Comparison of ENCODE assay signal across 1 cellular context in the genomic region with DNA sequence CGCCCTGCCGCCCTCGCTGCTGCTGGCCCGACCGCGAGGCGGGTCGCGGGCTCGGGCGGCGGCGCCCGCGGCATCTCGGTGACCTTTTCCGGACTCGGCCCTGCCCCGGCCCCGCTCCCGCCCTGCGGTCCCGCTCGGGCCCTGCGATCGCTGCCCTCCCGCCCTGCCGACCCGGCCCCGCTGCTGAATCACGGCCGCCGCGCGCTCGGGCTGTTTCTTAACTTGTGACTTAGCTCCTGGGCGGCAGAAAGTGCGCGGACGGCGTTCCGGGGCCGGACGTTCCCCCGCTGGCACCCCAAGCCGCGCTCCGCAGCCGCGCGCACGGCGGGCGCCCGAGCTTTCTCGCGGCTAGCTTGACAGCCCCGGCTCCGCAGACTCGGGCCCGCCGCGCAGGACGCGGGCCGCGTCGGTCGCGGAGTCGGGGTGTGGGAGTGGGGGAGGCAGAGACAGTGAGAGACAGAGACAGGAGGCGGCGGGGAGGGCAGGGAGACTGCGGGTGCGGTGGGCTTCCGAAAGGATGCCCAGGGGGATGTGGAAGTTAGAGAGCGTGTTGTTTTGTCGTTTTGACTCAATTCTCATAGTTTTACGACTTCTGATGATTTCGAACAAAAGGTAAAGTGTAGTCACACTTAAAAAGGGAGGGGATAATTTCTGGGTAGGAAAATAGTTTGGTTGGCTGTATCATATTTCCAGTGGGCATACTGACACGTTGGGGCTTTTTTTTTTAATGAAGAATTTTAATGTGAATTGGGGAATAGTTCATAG.
TF ChIP-seq lines count a peak whose summit lies in the region.

No MANE protein-coding gene starts in this region.

TF ChIP-seq in HEK293, 187 proteins besides CTCF, POLR2A, EP300 and RAD21 (continued from another document and continues in another):
- TF ChIP-seq, protein P1, sequence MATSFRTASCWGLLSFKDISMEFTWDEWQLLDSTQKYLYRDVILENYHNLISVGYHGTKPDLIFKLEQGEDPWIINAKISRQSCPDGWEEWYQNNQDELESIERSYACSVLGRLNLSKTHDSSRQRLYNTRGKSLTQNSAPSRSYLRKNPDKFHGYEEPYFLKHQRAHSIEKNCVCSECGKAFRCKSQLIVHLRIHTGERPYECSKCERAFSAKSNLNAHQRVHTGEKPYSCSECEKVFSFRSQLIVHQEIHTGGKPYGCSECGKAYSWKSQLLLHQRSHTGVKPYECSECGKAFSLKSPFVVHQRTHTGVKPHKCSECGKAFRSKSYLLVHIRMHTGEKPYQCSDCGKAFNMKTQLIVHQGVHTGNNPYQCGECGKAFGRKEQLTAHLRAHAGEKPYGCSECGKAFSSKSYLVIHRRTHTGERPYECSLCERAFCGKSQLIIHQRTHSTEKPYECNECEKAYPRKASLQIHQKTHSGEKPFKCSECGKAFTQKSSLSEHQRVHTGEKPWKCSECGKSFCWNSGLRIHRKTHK (tag by site-specific recombination; IDR thresholded peaks at IDR 0.05), result no peak
- TF ChIP-seq ZFHX2 (tag by site-specific recombination; conservative IDR thresholded peaks at IDR 0.05), result peak; percentile 72
- TF ChIP-seq, protein P2, sequence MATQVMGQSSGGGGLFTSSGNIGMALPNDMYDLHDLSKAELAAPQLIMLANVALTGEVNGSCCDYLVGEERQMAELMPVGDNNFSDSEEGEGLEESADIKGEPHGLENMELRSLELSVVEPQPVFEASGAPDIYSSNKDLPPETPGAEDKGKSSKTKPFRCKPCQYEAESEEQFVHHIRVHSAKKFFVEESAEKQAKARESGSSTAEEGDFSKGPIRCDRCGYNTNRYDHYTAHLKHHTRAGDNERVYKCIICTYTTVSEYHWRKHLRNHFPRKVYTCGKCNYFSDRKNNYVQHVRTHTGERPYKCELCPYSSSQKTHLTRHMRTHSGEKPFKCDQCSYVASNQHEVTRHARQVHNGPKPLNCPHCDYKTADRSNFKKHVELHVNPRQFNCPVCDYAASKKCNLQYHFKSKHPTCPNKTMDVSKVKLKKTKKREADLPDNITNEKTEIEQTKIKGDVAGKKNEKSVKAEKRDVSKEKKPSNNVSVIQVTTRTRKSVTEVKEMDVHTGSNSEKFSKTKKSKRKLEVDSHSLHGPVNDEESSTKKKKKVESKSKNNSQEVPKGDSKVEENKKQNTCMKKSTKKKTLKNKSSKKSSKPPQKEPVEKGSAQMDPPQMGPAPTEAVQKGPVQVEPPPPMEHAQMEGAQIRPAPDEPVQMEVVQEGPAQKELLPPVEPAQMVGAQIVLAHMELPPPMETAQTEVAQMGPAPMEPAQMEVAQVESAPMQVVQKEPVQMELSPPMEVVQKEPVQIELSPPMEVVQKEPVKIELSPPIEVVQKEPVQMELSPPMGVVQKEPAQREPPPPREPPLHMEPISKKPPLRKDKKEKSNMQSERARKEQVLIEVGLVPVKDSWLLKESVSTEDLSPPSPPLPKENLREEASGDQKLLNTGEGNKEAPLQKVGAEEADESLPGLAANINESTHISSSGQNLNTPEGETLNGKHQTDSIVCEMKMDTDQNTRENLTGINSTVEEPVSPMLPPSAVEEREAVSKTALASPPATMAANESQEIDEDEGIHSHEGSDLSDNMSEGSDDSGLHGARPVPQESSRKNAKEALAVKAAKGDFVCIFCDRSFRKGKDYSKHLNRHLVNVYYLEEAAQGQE (tag by site-specific recombination; IDR thresholded peaks at IDR 0.05), result no peak
- no peak for TF ChIP-seq ZNF174 (tag by site-specific recombination; IDR thresholded peaks at IDR 0.05)
- no peak for TF ChIP-seq ZNF555 (tag by site-specific recombination; conservative IDR thresholded peaks at IDR 0.05)
- TF ChIP-seq, protein P3, sequence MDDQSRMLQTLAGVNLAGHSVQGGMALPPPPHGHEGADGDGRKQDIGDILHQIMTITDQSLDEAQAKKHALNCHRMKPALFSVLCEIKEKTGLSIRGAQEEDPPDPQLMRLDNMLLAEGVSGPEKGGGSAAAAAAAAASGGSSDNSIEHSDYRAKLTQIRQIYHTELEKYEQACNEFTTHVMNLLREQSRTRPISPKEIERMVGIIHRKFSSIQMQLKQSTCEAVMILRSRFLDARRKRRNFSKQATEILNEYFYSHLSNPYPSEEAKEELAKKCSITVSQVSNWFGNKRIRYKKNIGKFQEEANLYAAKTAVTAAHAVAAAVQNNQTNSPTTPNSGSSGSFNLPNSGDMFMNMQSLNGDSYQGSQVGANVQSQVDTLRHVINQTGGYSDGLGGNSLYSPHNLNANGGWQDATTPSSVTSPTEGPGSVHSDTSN (CRISPR knock-in tag; IDR thresholded peaks at IDR 0.05), result 0 out of 2 replicates have a peak, but pooled peaks have one; percentile 27
- no peak for TF ChIP-seq ZNF521 (tag by site-specific recombination; IDR thresholded peaks at IDR 0.05)
- no peak for TF ChIP-seq ZNF223 (tag by site-specific recombination; IDR thresholded peaks at IDR 0.05)
- TF ChIP-seq ZNF701 (tag by site-specific recombination; IDR thresholded peaks at IDR 0.05), result no peak
- TF ChIP-seq ZFP69B (tag by site-specific recombination; IDR thresholded peaks at IDR 0.05), result 0 out of 2 replicates have a peak, but pooled peaks have one; percentile 29
- peak; percentile 52 for TF ChIP-seq ZNF660 (tag by site-specific recombination; IDR thresholded peaks at IDR 0.05)
- TF ChIP-seq OSR2 (tag by site-specific recombination; IDR thresholded peaks at IDR 0.05), result peak; percentile 26; the same call in 1 of the 2 replicates
- no peak for TF ChIP-seq ZNF785 (tag by site-specific recombination; IDR thresholded peaks at IDR 0.05)
- TF ChIP-seq, protein P4, sequence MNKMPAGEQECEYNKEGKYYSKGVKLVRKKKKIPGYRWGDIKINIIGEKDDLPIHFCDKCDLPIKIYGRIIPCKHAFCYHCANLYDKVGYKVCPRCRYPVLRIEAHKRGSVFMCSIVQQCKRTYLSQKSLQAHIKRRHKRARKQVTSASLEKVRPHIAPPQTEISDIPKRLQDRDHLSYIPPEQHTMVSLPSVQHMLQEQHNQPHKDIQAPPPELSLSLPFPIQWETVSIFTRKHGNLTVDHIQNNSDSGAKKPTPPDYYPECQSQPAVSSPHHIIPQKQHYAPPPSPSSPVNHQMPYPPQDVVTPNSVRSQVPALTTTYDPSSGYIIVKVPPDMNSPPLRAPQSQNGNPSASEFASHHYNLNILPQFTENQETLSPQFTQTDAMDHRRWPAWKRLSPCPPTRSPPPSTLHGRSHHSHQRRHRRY (tag by site-specific recombination; IDR thresholded peaks at IDR 0.05), result no peak
- TF ChIP-seq, protein P5, sequence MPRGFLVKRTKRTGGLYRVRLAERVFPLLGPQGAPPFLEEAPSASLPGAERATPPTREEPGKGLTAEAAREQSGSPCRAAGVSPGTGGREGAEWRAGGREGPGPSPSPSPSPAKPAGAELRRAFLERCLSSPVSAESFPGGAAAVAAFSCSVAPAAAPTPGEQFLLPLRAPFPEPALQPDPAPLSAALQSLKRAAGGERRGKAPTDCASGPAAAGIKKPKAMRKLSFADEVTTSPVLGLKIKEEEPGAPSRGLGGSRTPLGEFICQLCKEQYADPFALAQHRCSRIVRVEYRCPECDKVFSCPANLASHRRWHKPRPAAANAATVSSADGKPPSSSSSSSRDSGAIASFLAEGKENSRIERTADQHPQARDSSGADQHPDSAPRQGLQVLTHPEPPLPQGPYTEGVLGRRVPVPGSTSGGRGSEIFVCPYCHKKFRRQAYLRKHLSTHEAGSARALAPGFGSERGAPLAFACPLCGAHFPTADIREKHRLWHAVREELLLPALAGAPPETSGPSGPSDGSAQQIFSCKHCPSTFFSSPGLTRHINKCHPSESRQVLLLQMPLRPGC (tag by site-specific recombination; IDR thresholded peaks at IDR 0.05), result no peak
- TF ChIP-seq EGR2 (tag by site-specific recombination; IDR thresholded peaks at IDR 0.05; ENCODE audit: low read depth), result peak; percentile 46
- TF ChIP-seq SP2 (tag by site-specific recombination; IDR thresholded peaks at IDR 0.05), result no peak; the same call in 1 of the 2 replicates
- TF ChIP-seq REPIN1 (tag by site-specific recombination; IDR thresholded peaks at IDR 0.05; ENCODE audit: low read depth), result no peak
- no peak for TF ChIP-seq TCF7L2 (IDR thresholded peaks at IDR 0.05; ENCODE audit: borderline replicate concordance, low read depth, low read length)
- TF ChIP-seq ZNF747 (tag by site-specific recombination; IDR thresholded peaks at IDR 0.05), result no peak
- no peak for TF ChIP-seq MEIS1 (CRISPR knock-in tag; IDR thresholded peaks at IDR 0.05; ENCODE audit: borderline replicate concordance)
- TF ChIP-seq ZNF302 (tag by site-specific recombination; IDR thresholded peaks at IDR 0.05; ENCODE audit: low read depth), result no peak
- TF ChIP-seq, protein P6, sequence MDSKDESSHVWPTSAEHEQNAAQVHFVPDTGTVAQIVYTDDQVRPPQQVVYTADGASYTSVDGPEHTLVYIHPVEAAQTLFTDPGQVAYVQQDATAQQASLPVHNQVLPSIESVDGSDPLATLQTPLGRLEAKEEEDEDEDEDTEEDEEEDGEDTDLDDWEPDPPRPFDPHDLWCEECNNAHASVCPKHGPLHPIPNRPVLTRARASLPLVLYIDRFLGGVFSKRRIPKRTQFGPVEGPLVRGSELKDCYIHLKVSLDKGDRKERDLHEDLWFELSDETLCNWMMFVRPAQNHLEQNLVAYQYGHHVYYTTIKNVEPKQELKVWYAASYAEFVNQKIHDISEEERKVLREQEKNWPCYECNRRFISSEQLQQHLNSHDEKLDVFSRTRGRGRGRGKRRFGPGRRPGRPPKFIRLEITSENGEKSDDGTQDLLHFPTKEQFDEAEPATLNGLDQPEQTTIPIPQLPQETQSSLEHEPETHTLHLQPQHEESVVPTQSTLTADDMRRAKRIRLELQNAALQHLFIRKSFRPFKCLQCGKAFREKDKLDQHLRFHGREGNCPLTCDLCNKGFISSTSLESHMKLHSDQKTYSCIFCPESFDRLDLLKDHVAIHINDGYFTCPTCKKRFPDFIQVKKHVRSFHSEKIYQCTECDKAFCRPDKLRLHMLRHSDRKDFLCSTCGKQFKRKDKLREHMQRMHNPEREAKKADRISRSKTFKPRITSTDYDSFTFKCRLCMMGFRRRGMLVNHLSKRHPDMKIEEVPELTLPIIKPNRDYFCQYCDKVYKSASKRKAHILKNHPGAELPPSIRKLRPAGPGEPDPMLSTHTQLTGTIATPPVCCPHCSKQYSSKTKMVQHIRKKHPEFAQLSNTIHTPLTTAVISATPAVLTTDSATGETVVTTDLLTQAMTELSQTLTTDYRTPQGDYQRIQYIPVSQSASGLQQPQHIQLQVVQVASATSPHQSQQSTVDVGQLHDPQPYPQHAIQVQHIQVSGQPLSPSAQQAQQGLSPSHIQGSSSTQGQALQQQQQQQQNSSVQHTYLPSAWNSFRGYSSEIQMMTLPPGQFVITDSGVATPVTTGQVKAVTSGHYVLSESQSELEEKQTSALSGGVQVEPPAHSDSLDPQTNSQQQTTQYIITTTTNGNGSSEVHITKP (tag by site-specific recombination; IDR thresholded peaks at IDR 0.05), result peak; percentile 42
- TF ChIP-seq, protein P7, sequence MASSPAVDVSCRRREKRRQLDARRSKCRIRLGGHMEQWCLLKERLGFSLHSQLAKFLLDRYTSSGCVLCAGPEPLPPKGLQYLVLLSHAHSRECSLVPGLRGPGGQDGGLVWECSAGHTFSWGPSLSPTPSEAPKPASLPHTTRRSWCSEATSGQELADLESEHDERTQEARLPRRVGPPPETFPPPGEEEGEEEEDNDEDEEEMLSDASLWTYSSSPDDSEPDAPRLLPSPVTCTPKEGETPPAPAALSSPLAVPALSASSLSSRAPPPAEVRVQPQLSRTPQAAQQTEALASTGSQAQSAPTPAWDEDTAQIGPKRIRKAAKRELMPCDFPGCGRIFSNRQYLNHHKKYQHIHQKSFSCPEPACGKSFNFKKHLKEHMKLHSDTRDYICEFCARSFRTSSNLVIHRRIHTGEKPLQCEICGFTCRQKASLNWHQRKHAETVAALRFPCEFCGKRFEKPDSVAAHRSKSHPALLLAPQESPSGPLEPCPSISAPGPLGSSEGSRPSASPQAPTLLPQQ (tag by site-specific recombination; IDR thresholded peaks at IDR 0.05), result peak; percentile 26; the same call in 1 of the 2 replicates
- no peak for TF ChIP-seq OVOL3 (tag by site-specific recombination; IDR thresholded peaks at IDR 0.05)
- no peak for TF ChIP-seq ZNF76 (tag by site-specific recombination; IDR thresholded peaks at IDR 0.05; ENCODE audit: borderline replicate concordance, low read depth)
- TF ChIP-seq SCRT2 (tag by site-specific recombination; IDR thresholded peaks at IDR 0.05), result no peak
- TF ChIP-seq ZNF626 (tag by site-specific recombination; IDR thresholded peaks at IDR 0.05), result no peak
- no peak for TF ChIP-seq ZNF354C (tag by site-specific recombination; IDR thresholded peaks at IDR 0.05; ENCODE audit: borderline replicate concordance, low read depth)
- TF ChIP-seq ZBTB8A (tag by site-specific recombination; IDR thresholded peaks at IDR 0.05), result 0 out of 2 replicates have a peak, but pooled peaks have one; percentile 8
- TF ChIP-seq, protein P8, sequence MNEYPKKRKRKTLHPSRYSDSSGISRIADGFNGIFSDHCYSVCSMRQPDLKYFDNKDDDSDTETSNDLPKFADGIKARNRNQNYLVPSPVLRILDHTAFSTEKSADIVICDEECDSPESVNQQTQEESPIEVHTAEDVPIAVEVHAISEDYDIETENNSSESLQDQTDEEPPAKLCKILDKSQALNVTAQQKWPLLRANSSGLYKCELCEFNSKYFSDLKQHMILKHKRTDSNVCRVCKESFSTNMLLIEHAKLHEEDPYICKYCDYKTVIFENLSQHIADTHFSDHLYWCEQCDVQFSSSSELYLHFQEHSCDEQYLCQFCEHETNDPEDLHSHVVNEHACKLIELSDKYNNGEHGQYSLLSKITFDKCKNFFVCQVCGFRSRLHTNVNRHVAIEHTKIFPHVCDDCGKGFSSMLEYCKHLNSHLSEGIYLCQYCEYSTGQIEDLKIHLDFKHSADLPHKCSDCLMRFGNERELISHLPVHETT (tag by site-specific recombination; IDR thresholded peaks at IDR 0.05), result peak; percentile 65
- no peak for TF ChIP-seq ZNF571 (tag by site-specific recombination; IDR thresholded peaks at IDR 0.05)
- TF ChIP-seq ZNF391 (tag by site-specific recombination; IDR thresholded peaks at IDR 0.05; ENCODE audit: borderline replicate concordance, low read depth), result 0 out of 2 replicates have a peak, but pooled peaks have one; percentile 27
- TF ChIP-seq ZNF133 (tag by site-specific recombination; IDR thresholded peaks at IDR 0.05), result no peak
- TF ChIP-seq ZNF624 (tag by site-specific recombination; IDR thresholded peaks at IDR 0.05), result no peak
- TF ChIP-seq, protein P9, sequence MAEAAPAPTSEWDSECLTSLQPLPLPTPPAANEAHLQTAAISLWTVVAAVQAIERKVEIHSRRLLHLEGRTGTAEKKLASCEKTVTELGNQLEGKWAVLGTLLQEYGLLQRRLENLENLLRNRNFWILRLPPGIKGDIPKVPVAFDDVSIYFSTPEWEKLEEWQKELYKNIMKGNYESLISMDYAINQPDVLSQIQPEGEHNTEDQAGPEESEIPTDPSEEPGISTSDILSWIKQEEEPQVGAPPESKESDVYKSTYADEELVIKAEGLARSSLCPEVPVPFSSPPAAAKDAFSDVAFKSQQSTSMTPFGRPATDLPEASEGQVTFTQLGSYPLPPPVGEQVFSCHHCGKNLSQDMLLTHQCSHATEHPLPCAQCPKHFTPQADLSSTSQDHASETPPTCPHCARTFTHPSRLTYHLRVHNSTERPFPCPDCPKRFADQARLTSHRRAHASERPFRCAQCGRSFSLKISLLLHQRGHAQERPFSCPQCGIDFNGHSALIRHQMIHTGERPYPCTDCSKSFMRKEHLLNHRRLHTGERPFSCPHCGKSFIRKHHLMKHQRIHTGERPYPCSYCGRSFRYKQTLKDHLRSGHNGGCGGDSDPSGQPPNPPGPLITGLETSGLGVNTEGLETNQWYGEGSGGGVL (tag by site-specific recombination; IDR thresholded peaks at IDR 0.05), result peak; percentile 67
- TF ChIP-seq ZNF23 (tag by site-specific recombination; IDR thresholded peaks at IDR 0.05; ENCODE audit: borderline replicate concordance), result no peak
